In genomic region chr7:40887099-40887498, GRCh38 we compare ENCODE assay signal across 1 cellular context.
TF ChIP-seq lines count a peak whose summit lies in the region.

No MANE protein-coding gene starts in this region.

TF ChIP-seq in WTC11, 78 proteins besides CTCF, POLR2A, EP300 and RAD21 (continued from another document):
- no peak for TF ChIP-seq FOXP1 (CRISPR knock-in tag; IDR thresholded peaks at IDR 0.05; ENCODE audit: borderline replicate concordance)
- TF ChIP-seq OVOL2 (CRISPR knock-in tag; IDR thresholded peaks at IDR 0.05; ENCODE audit: borderline replicate concordance), result no peak
